In genomic region chr1:97918961-97919360, GRCh38 we compare ENCODE assay signal across 9 cellular contexts. TPM values are rescaled to one million over a fixed set of nuclear protein-coding genes. Genes with fewer than 3 reads are reported as not detected.
DNase-seq lines count a peak whose midpoint lies in the region; ATAC-seq and TF ChIP-seq lines count a peak whose summit lies in the region.
"Had no signal": no experiment of that assay in that cellular context is flagged by ENCODE, and none has a peak within 500 bp of the region (broad histone marks: within the 10 kb centered on the region; RNA-seq: fewer than 3 reads in every experiment).

No MANE protein-coding gene starts in this region.

- H3K4me1 ChIP-seq in RWPE2 (ENCODE audit: insufficient read depth, poor library complexity, severe bottlenecking) (peaks cover 30% of the 10 kb centered on the region), esophagus muscularis mucosa (peaks cover 10 to 44% (median 30%) of the 10 kb centered on the region in 4 donors), skeletal muscle satellite cell (ENCODE audit: control insufficient read depth, insufficient read depth, low read length) (peaks cover 21% of the 10 kb centered on the region)
- H3K4me1 ChIP-seq: parathyroid adenoma had no signal

- TF ChIP-seq EP300 in esophagus muscularis mucosa (IDR thresholded peaks at IDR 0.05) = no peak

- no peak for TF ChIP-seq CTCF in RWPE2 (IDR thresholded peaks at IDR 0.05; ENCODE audit: poor library complexity, severe bottlenecking)
- TF ChIP-seq CTCF in esophagus muscularis mucosa (IDR thresholded peaks at IDR 0.05) = no peak

- no peaks in the 10 kb centered on the region for H3K27me3 ChIP-seq in RWPE2 (ENCODE audit: insufficient read depth, poor library complexity, severe bottlenecking)
- no peaks in the 10 kb centered on the region for H3K27me3 ChIP-seq in esophagus muscularis mucosa
- H3K27me3 ChIP-seq in skeletal muscle satellite cell (ENCODE audit: control insufficient read depth, insufficient read depth, low read length) = no peaks in the 10 kb centered on the region

- ATAC-seq in RWPE2 (ENCODE audit: low read depth) = no peak
- ATAC-seq in HG03196 (IDR thresholded peaks at IDR 0.05; ENCODE audit: unreplicated experiment) = no peak

- peak overlapping the region; percentile 91 for H3K9ac ChIP-seq in skeletal muscle satellite cell (ENCODE audit: low read depth, low read length)
- H3K9ac ChIP-seq: parathyroid adenoma had no signal

- H3K4me2 ChIP-seq in skeletal muscle satellite cell (ENCODE audit: low read length) = peak overlapping the region; percentile 91

- H3K27ac ChIP-seq in RWPE2 (ENCODE audit: poor library complexity, severe bottlenecking) (peak overlapping the region; percentile 69), esophagus muscularis mucosa (replicated peaks in 1 of 4) (peak overlapping the region in 1 of 4 donors; percentile 97)
- H3K27ac ChIP-seq: parathyroid adenoma had no signal

- H3K4me3 ChIP-seq in RWPE2 (ENCODE audit: severe bottlenecking) (peak overlapping the region; percentile 87), esophagus muscularis mucosa (peak overlapping the region; percentile 67 to 98 (median 88)), skeletal muscle satellite cell (ENCODE audit: low read length) (peak overlapping the region; percentile 98)

- TF ChIP-seq POLR2A in esophagus muscularis mucosa (IDR thresholded peaks at IDR 0.05; ENCODE audit: low read depth) = no peak

- no peaks in the 10 kb centered on the region; the same call in 1 of the 2 replicates for H3K36me3 ChIP-seq in RWPE2 (ENCODE audit: low read depth)
- H3K36me3 ChIP-seq in esophagus muscularis mucosa = no peaks in the 10 kb centered on the region
- H3K36me3 ChIP-seq in skeletal muscle satellite cell (ENCODE audit: insufficient read depth, low read length) = no peaks in the 10 kb centered on the region

- peak; percentile 35 for DNase-seq in ELR (ENCODE audit: low read depth)
- DNase-seq in RWPE2 (ENCODE audit: low spot score) = no peak
- no peak for DNase-seq in esophagus muscularis mucosa (ENCODE audit: extremely low spot score)
- no peak for DNase-seq in NCI-H82 (lab: John Stamatoyannopoulos, UW)
- DNase-seq in DMS79 (lab: John Stamatoyannopoulos, UW) = no peak
- DNase-seq: NCI-H1694 treated with DMSO at 0.1 percent for 48 hours had no signal

- intact Hi-C loops in esophagus muscularis mucosa (cut with DNase I) = no loop called here

- no peaks in the 10 kb centered on the region for H3K9me3 ChIP-seq in RWPE2 (ENCODE audit: severe bottlenecking)
- H3K9me3 ChIP-seq in esophagus muscularis mucosa = no peaks in the 10 kb centered on the region
- H3K9me3 ChIP-seq in skeletal muscle satellite cell (replicated peaks; ENCODE audit: low read length) = no peaks in the 10 kb centered on the region

- 52% methylated on average over 1 of the region's 1 CpG for WGBS in esophagus muscularis mucosa

RNA-seq across cellular contexts. Expression of gene DPYD, which starts 1.9 kb away (rescaled TPM):
- 10 to 100 TPM; 31.1 to 36.6 (median 31.7) TPM for total RNA-seq in esophagus muscularis mucosa
- total RNA-seq in skeletal muscle satellite cell (2012; rRNA removed) = 41.7 and 78.8 TPM in 2 replicates
